In the genomic region with DNA sequence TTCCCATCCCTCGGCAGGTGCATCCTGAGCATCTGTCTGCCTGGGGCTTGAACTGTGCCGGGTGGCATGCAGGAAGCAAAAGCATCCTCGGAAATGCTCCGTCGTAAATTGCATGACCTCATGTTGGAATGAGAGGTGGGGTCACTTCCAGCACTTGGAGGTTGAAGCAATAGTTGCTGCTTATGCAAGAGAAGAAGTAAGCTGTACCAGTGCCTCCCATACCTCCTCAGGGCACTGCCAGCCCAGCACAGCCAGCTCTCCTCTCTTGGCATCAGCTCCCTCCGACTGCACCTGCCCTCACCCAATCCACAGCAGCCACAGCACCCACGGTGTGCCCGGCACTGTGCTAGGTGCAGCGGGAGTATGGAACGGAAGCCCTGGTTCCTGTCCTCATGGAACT, we compare ENCODE assay signal across 2 cellular contexts.
TF ChIP-seq lines count a peak whose summit lies in the region.

No MANE protein-coding gene starts in this region.

TF ChIP-seq in SK-N-SH, 30 proteins besides CTCF, POLR2A, EP300 and RAD21:
- TF ChIP-seq SMC3 (IDR thresholded peaks at IDR 0.05; ENCODE audit: low read depth, low read length) (no peak), FOXM1 (IDR thresholded peaks at IDR 0.05; ENCODE audit: low read depth) (no peak), GATA2 (CRISPR knock-in tag; IDR thresholded peaks at IDR 0.05) (no peak), MEF2A (IDR thresholded peaks at IDR 0.05; ENCODE audit: borderline replicate concordance, low read depth) (no peak), RCOR1 (IDR thresholded peaks at IDR 0.05; ENCODE audit: low read length) (no peak)
- TF ChIP-seq, protein P1, sequence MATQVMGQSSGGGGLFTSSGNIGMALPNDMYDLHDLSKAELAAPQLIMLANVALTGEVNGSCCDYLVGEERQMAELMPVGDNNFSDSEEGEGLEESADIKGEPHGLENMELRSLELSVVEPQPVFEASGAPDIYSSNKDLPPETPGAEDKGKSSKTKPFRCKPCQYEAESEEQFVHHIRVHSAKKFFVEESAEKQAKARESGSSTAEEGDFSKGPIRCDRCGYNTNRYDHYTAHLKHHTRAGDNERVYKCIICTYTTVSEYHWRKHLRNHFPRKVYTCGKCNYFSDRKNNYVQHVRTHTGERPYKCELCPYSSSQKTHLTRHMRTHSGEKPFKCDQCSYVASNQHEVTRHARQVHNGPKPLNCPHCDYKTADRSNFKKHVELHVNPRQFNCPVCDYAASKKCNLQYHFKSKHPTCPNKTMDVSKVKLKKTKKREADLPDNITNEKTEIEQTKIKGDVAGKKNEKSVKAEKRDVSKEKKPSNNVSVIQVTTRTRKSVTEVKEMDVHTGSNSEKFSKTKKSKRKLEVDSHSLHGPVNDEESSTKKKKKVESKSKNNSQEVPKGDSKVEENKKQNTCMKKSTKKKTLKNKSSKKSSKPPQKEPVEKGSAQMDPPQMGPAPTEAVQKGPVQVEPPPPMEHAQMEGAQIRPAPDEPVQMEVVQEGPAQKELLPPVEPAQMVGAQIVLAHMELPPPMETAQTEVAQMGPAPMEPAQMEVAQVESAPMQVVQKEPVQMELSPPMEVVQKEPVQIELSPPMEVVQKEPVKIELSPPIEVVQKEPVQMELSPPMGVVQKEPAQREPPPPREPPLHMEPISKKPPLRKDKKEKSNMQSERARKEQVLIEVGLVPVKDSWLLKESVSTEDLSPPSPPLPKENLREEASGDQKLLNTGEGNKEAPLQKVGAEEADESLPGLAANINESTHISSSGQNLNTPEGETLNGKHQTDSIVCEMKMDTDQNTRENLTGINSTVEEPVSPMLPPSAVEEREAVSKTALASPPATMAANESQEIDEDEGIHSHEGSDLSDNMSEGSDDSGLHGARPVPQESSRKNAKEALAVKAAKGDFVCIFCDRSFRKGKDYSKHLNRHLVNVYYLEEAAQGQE (IDR thresholded peaks at IDR 0.05; ENCODE audit: low read depth, low read length): no peak
- TF ChIP-seq, protein P2, sequence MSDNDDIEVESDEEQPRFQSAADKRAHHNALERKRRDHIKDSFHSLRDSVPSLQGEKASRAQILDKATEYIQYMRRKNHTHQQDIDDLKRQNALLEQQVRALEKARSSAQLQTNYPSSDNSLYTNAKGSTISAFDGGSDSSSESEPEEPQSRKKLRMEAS (IDR thresholded peaks at IDR 0.05; ENCODE audit: low read depth): no peak

TF ChIP-seq in HepG2, 621 proteins besides CTCF, POLR2A, EP300 and RAD21:
- no peak for TF ChIP-seq FOXA1 (IDR thresholded peaks at IDR 0.05)
- TF ChIP-seq FOXA1 (CRISPR knock-in tag; IDR thresholded peaks at IDR 0.05): no peak
- TF ChIP-seq ZNF878 (CRISPR knock-in tag; IDR thresholded peaks at IDR 0.05): no peak
- TF ChIP-seq MED13 (CRISPR knock-in tag; IDR thresholded peaks at IDR 0.05): no peak
- TF ChIP-seq ZNF83 (CRISPR knock-in tag; IDR thresholded peaks at IDR 0.05; ENCODE audit: borderline replicate concordance): no peak
- no peak for TF ChIP-seq TCF7L2 (IDR thresholded peaks at IDR 0.05; ENCODE audit: low read depth, low read length)
- TF ChIP-seq ZNF556 (CRISPR knock-in tag; IDR thresholded peaks at IDR 0.05; ENCODE audit: borderline replicate concordance): no peak
- TF ChIP-seq, protein P3, sequence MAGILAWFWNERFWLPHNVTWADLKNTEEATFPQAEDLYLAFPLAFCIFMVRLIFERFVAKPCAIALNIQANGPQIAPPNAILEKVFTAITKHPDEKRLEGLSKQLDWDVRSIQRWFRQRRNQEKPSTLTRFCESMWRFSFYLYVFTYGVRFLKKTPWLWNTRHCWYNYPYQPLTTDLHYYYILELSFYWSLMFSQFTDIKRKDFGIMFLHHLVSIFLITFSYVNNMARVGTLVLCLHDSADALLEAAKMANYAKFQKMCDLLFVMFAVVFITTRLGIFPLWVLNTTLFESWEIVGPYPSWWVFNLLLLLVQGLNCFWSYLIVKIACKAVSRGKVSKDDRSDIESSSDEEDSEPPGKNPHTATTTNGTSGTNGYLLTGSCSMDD (CRISPR knock-in tag; IDR thresholded peaks at IDR 0.05): no peak
- no peak for TF ChIP-seq HMG20A (CRISPR knock-in tag; IDR thresholded peaks at IDR 0.05; ENCODE audit: borderline replicate concordance)
- TF ChIP-seq SRSF4 (IDR thresholded peaks at IDR 0.05; ENCODE audit: low read depth, low read length, poor library complexity, severe bottlenecking): no peak
- TF ChIP-seq, protein P4, sequence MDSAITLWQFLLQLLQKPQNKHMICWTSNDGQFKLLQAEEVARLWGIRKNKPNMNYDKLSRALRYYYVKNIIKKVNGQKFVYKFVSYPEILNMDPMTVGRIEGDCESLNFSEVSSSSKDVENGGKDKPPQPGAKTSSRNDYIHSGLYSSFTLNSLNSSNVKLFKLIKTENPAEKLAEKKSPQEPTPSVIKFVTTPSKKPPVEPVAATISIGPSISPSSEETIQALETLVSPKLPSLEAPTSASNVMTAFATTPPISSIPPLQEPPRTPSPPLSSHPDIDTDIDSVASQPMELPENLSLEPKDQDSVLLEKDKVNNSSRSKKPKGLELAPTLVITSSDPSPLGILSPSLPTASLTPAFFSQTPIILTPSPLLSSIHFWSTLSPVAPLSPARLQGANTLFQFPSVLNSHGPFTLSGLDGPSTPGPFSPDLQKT (CRISPR knock-in tag; IDR thresholded peaks at IDR 0.05; ENCODE audit: borderline replicate concordance): no peak
TF ChIP-seq in HepG2: peak in this region for 0.
